Comparison of ENCODE assay signal across 8 cellular contexts in the genomic region with DNA sequence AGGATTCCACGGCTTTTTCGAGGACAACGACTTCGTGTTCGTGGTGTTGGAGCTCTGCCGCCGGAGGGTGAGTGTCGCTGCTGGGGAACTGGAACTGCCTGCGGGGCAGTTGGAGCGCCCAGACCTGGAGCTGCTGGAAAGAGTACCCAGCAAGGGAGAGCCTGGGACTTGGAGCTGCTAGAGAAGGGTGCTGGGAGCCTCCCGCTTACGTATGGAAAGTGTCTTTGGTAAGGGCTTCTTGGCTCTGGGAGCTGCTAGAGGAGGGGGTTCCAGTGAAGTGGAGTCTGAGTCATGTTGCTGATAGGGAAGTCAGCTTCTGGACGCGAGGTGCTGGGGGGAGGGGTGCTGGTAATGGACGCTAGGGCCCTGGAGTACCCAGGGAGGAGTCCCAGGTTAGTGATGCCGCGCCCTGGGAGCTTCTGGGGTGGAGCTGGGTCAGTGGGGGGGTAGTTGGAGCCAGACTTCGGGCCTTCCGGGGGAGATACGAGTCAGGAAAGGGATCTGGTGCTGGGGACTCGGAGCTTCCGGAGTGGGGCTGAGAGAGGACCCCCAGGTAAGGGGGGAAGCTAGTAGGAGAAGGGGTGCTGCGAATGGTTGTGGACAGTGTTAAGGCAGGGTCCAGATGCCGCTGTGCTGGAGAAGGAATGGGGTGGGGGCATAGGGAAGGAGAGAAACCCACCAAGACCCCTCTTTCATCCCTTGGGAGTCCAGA. TPM values are rescaled to one million over a fixed set of nuclear protein-coding genes. Genes with fewer than 3 reads are reported as not detected.
DNase-seq lines count a peak whose midpoint lies in the region; ATAC-seq and TF ChIP-seq lines count a peak whose summit lies in the region.

No MANE protein-coding gene starts in this region.

- POLR2A ChIA-PET in activated CD8-positive, alpha-beta T cell treated with anti-CD3 and anti-CD28 coated beads for 36 hours (lab: Charles Lee), result interaction anchor here (0.6 to 4.1 kb wide), 7 partner anchors 10 to 704 kb away, joined by 3 to 19 read pairs (median 5); partner anchors contain the start of genes DCTN5, NDUFAB1 and PALB2

- H3K4me3 ChIP-seq in iPS DF 6.9 (ENCODE audit: low read length), result peak overlapping the region; percentile 89

- CTCF ChIA-PET in activated CD8-positive, alpha-beta T cell treated with anti-CD3 and anti-CD28 coated beads for 36 hours (lab: Charles Lee), result interaction anchor here (0.8 to 1.2 kb wide), 3 partner anchors 10 to 802 kb away, joined by 3 to 6 read pairs (median 3); partner anchors contain the start of gene NDUFAB1

- H3K27me3 Mint-ChIP-seq in activated CD8-positive, alpha-beta T cell treated with anti-CD3 and anti-CD28 coated beads for 36 hours, result no peaks in the 10 kb centered on the region

- no peak for TF ChIP-seq CTCF in activated CD8-positive, alpha-beta T cell treated with anti-CD3 and anti-CD28 coated beads for 36 hours (IDR thresholded peaks at IDR 0.05)

- no peaks in the 10 kb centered on the region; the same call in 1 of the 2 replicates for H3K4me1 ChIP-seq in iPS DF 6.9 (ENCODE audit: control insufficient read depth, insufficient read depth, low read length)

- peaks cover 12% of the 10 kb centered on the region for H3K4me1 Mint-ChIP-seq in activated CD8-positive, alpha-beta T cell treated with anti-CD3 and anti-CD28 coated beads for 36 hours (ENCODE audit: low read depth)
- H3K4me1 Mint-ChIP-seq in stimulated activated effector memory CD8-positive, alpha-beta T cell treated with anti-CD3 and anti-CD28 coated beads, Interleukin-12 subunit alpha, Interleukin-12 subunit beta, amount 100 ng/mL, for 72 hours, result peaks cover 19% of the 10 kb centered on the region

- intact Hi-C loops in activated CD8-positive, alpha-beta T cell treated with anti-CD3 and anti-CD28 coated beads for 36 hours (cut with micrococcal nuclease), result no loop called here

- no peaks in the 10 kb centered on the region for H3K9me3 Mint-ChIP-seq in activated CD8-positive, alpha-beta T cell treated with anti-CD3 and anti-CD28 coated beads for 36 hours
- H3K9me3 Mint-ChIP-seq in stimulated activated effector memory CD8-positive, alpha-beta T cell treated with anti-CD3 and anti-CD28 coated beads, Interleukin-12 subunit alpha, Interleukin-12 subunit beta, amount 100 ng/mL, for 72 hours, result no peaks in the 10 kb centered on the region

- H3K27ac ChIP-seq in iPS DF 6.9 (ENCODE audit: low read length), result no peak overlapping the region

- peak; percentile 45 for DNase-seq in A172 (ENCODE audit: low spot score)
- DNase-seq in ELF-1 (ENCODE audit: low read depth, low spot score), result peak; percentile 58
- peak; percentile 62 for DNase-seq in MV-4-11 (lab: John Stamatoyannopoulos, UW)
- peak; percentile 46 for DNase-seq in activated CD8-positive, alpha-beta T cell treated with anti-CD3 and anti-CD28 coated beads for 36 hours
- DNase-seq in iPS DF 6.9 (ENCODE audit: low read depth, low spot score), result no peak
- DNase-seq in stimulated activated effector memory CD8-positive, alpha-beta T cell treated with anti-CD3 and anti-CD28 coated beads, Interleukin-12 subunit alpha, Interleukin-12 subunit beta, amount 100 ng/mL, for 72 hours (ENCODE audit: low spot score in 2 of 2), result peak in 1 of 2 donors; percentile 59
- DNase-seq in NCI-H446 treated with DMSO at 0.1 percent for 48 hours (lab: John Stamatoyannopoulos, UW), result no peak

- peak overlapping the region; percentile 93 for H3K4me3 Mint-ChIP-seq in activated CD8-positive, alpha-beta T cell treated with anti-CD3 and anti-CD28 coated beads for 36 hours
- peak overlapping the region; percentile 86 for H3K4me3 Mint-ChIP-seq in stimulated activated effector memory CD8-positive, alpha-beta T cell treated with anti-CD3 and anti-CD28 coated beads, Interleukin-12 subunit alpha, Interleukin-12 subunit beta, amount 100 ng/mL, for 72 hours

- H3K27ac Mint-ChIP-seq in activated CD8-positive, alpha-beta T cell treated with anti-CD3 and anti-CD28 coated beads for 36 hours, result peak overlapping the region; percentile 57
- H3K27ac Mint-ChIP-seq in stimulated activated effector memory CD8-positive, alpha-beta T cell treated with anti-CD3 and anti-CD28 coated beads, Interleukin-12 subunit alpha, Interleukin-12 subunit beta, amount 100 ng/mL, for 72 hours, result peak overlapping the region; percentile 83

- no peak for ATAC-seq in activated CD8-positive, alpha-beta T cell treated with anti-CD3 and anti-CD28 coated beads for 36 hours
- peak; percentile 3 for ATAC-seq in stimulated activated effector memory CD8-positive, alpha-beta T cell treated with anti-CD3 and anti-CD28 coated beads, Interleukin-12 subunit alpha, Interleukin-12 subunit beta, amount 100 ng/mL, for 72 hours
- no peak for ATAC-seq in GM18870 (IDR thresholded peaks at IDR 0.05; ENCODE audit: unreplicated experiment)

- H3K9me3 ChIP-seq in iPS DF 6.9 (ENCODE audit: control insufficient read depth, insufficient read depth, low read length), result no peaks in the 10 kb centered on the region

- H3K36me3 Mint-ChIP-seq in activated CD8-positive, alpha-beta T cell treated with anti-CD3 and anti-CD28 coated beads for 36 hours (ENCODE audit: low read depth), result peaks cover 44% of the 10 kb centered on the region
- H3K36me3 Mint-ChIP-seq in stimulated activated effector memory CD8-positive, alpha-beta T cell treated with anti-CD3 and anti-CD28 coated beads, Interleukin-12 subunit alpha, Interleukin-12 subunit beta, amount 100 ng/mL, for 72 hours, result peaks cover 63% of the 10 kb centered on the region

- H3K36me3 ChIP-seq in iPS DF 6.9 (ENCODE audit: control insufficient read depth, insufficient read depth, low read length), result peaks cover 13% of the 10 kb centered on the region

- no peaks in the 10 kb centered on the region for H3K27me3 ChIP-seq in iPS DF 6.9 (ENCODE audit: control insufficient read depth, insufficient read depth, low read length)

- WGBS in iPS DF 6.9 (ENCODE audit: insufficient coverage, insufficient read length), result no CpG with 5 or more reads among the region's 24 CpGs

RNA-seq across cellular contexts. Expression of gene PLK1, which starts 0.7 kb away (rescaled TPM):
- total RNA-seq in A172 (2014; rRNA removed; shearing (Covaris generic)), result 56.0 and 62.7 TPM in 2 replicates
- 10 to 100 TPM; 85.8 to 87.9 TPM for total RNA-seq in activated CD8-positive, alpha-beta T cell treated with anti-CD3 and anti-CD28 coated beads for 36 hours

RNA-seq across cellular contexts. Expression of gene ERN2, which starts 33.6 kb away (rescaled TPM):
- total RNA-seq in A172 (2014; rRNA removed; shearing (Covaris generic)), result not detected in 2 replicates
- total RNA-seq in activated CD8-positive, alpha-beta T cell treated with anti-CD3 and anti-CD28 coated beads for 36 hours, result not detected

RNA-seq across cellular contexts. Expression of gene DCTN5, which starts 38.2 kb away (rescaled TPM):
- total RNA-seq in A172 (2014; rRNA removed; shearing (Covaris generic)), result 51.3 and 82.6 TPM in 2 replicates
- total RNA-seq in activated CD8-positive, alpha-beta T cell treated with anti-CD3 and anti-CD28 coated beads for 36 hours, result 10 to 100 TPM; 51.3 to 54.1 TPM

RNA-seq across cellular contexts. Expression of gene PALB2, which starts 38.3 kb away (rescaled TPM):
- 15.0 and 20.1 TPM in 2 replicates for total RNA-seq in A172 (2014; rRNA removed; shearing (Covaris generic))
- 10 to 100 TPM; 22.9 to 24.0 TPM for total RNA-seq in activated CD8-positive, alpha-beta T cell treated with anti-CD3 and anti-CD28 coated beads for 36 hours

Comparison
In these comparisons a context has a peak if more than half of its experiments do, and no peak if none do; other contexts are left out.
1. DNase-seq: peak in A172 (single experiment), ELF-1 (single experiment), MV-4-11 (single experiment) and activated CD8-positive, alpha-beta T cell treated with anti-CD3 and anti-CD28 coated beads for 36 hours (single experiment); none in iPS DF 6.9 (single experiment) and NCI-H446 treated with DMSO at 0.1 percent for 48 hours (single experiment).